In the genomic region with DNA sequence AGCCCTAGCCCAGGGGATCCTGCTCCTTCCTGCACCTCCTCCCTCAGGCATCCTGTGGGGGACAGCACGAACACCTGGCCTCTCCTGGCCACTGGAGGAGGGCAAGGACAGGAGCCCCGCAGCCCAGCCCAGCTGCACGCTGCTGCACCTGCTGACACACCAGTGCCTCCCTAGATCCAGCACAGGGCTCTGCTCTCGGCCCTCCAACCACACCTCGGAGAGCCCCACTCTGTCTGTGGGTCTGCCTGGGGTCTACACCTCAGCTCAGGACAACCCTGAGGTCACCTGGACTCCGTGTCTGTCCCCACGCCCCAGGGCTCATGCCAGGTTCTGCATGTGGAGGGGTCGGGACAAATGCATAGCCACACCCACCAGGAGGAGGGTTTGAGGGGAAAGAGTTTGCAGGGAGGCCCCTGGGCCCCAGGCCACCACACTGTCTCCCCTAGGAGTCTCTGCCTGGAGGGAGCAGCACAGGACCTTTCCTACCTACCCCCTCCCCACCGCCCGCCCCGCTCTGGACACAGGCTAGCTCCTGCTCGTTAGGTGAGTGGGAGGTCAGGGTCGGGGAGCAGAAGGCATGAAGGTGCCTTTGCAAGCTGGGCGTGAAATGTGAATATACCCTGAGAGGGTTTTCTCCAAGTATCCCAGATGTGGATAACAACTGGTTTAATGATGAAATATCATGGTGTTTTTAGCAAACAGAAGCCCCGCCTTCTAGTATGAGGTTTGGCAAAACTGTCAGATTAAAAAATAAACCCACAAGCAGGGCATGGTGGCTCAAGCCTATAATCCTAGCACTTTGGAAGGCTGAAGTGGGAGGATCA, we compare ENCODE assay signal across 9 cellular contexts. TPM values are rescaled to one million over a fixed set of nuclear protein-coding genes. Genes with fewer than 3 reads are reported as not detected.
A peak's percentile ranks its signal among the peaks of the same experiment; 100 is the strongest.
DNase-seq lines count a peak whose midpoint lies in the region; ATAC-seq and TF ChIP-seq lines count a peak whose summit lies in the region.
"Had no signal": no experiment of that assay in that cellular context is flagged by ENCODE, and none has a peak within 500 bp of the region (broad histone marks: within the 10 kb centered on the region; RNA-seq: fewer than 3 reads in every experiment).

No MANE protein-coding gene starts in this region.

- H3K4me3 ChIP-seq in BLaER1 = no peak overlapping the region
- H3K4me3 ChIP-seq in lower lobe of right lung = no peak overlapping the region
- H3K4me3 ChIP-seq: SJSA1 had no signal

- peak overlapping the region; percentile 46 for H3K27ac Mint-ChIP-seq in activated T-helper 17 cell treated with anti-CD3 and anti-CD28 coated beads, Interleukin-2, amount 50 U/mL, for 72 hours

- no peaks in the 10 kb centered on the region for H3K27me3 Mint-ChIP-seq in activated T-helper 17 cell treated with anti-CD3 and anti-CD28 coated beads, Interleukin-2, amount 50 U/mL, for 72 hours

- H3K4me1 ChIP-seq in BLaER1 = peaks cover 75% of the 10 kb centered on the region
- peaks cover 16% of the 10 kb centered on the region for H3K4me1 ChIP-seq in lower lobe of right lung
- H3K4me1 ChIP-seq: SJSA1 had no signal

- DNase-seq in GM03348 (ENCODE audit: low spot score) (peak; percentile 61), lower lobe of right lung (peak; percentile 44), cerebellum (ENCODE audit: low spot score) (no peak), cerebellar nuclear complex (lab: John Stamatoyannopoulos, UW) (no peak), NCI-H1105 treated with DMSO at 0.1 percent for 48 hours (lab: John Stamatoyannopoulos, UW) (no peak)
- DNase-seq: GF-D8 had no signal

- H4K20me1 ChIP-seq in BLaER1 = peaks cover 33% of the 10 kb centered on the region

- H3K4me2 ChIP-seq in BLaER1 = peak overlapping the region; percentile 78

- no peak overlapping the region for H3K9ac ChIP-seq in BLaER1

- H3K36me3 ChIP-seq in BLaER1 (no peaks in the 10 kb centered on the region), lower lobe of right lung (no peaks in the 10 kb centered on the region)
- H3K36me3 ChIP-seq: SJSA1 had no signal

- intact Hi-C loops in lower lobe of right lung (cut with DNase I) = loop anchor here (5.0 kb wide), 1 partner anchor 62 kb away; no protein-coding TSS in a partner anchor

- H3K9me3 ChIP-seq in BLaER1 (no peaks in the 10 kb centered on the region), lower lobe of right lung (no peaks in the 10 kb centered on the region)
- H3K9me3 ChIP-seq: SJSA1 had no signal

- peak; percentile 21 for ATAC-seq in activated T-helper 17 cell treated with anti-CD3 and anti-CD28 coated beads, Interleukin-2, amount 50 U/mL, for 72 hours (replicated peaks)
- ATAC-seq in lower lobe of right lung = peak in 1 of 2 donors; percentile 1

- H3K27me3 ChIP-seq in BLaER1 = peaks cover 26% of the 10 kb centered on the region
- no peaks in the 10 kb centered on the region for H3K27me3 ChIP-seq in lower lobe of right lung (ENCODE audit: low read depth)
- H3K27me3 ChIP-seq: SJSA1 had no signal

- no peak for TF ChIP-seq CTCF in lower lobe of right lung (IDR thresholded peaks at IDR 0.05)

- H3K36me3 Mint-ChIP-seq in activated T-helper 17 cell treated with anti-CD3 and anti-CD28 coated beads, Interleukin-2, amount 50 U/mL, for 72 hours (ENCODE audit: low read depth) = peaks cover 7% of the 10 kb centered on the region

- H3K4me1 Mint-ChIP-seq in activated T-helper 17 cell treated with anti-CD3 and anti-CD28 coated beads, Interleukin-2, amount 50 U/mL, for 72 hours = no peaks in the 10 kb centered on the region

- H3K27ac ChIP-seq in BLaER1 (no peak overlapping the region), lower lobe of right lung (no peak overlapping the region)
- H3K27ac ChIP-seq: SJSA1 had no signal

- H3K4me3 Mint-ChIP-seq in activated T-helper 17 cell treated with anti-CD3 and anti-CD28 coated beads, Interleukin-2, amount 50 U/mL, for 72 hours = no peak overlapping the region

- H3K9me3 Mint-ChIP-seq in activated T-helper 17 cell treated with anti-CD3 and anti-CD28 coated beads, Interleukin-2, amount 50 U/mL, for 72 hours = peaks cover 6% of the 10 kb centered on the region

RNA-seq across cellular contexts. Expression of a gene that starts 7.2 kb away (rescaled TPM):
- 1 to 10 TPM; 1.5 to 3.1 TPM for total RNA-seq in activated T-helper 17 cell treated with anti-CD3 and anti-CD28 coated beads, Interleukin-2, amount 50 U/mL, for 72 hours
- total RNA-seq in lower lobe of right lung (25.2 TPM), cerebellum (4.7 TPM)

RNA-seq across cellular contexts. Expression of a gene that starts 57.9 kb away (rescaled TPM):
- 1 to 10 TPM; 4.5 to 6.3 TPM for total RNA-seq in activated T-helper 17 cell treated with anti-CD3 and anti-CD28 coated beads, Interleukin-2, amount 50 U/mL, for 72 hours
- total RNA-seq in lower lobe of right lung = 15.5 TPM
- 16.6 TPM for total RNA-seq in cerebellum

Comparison
In these comparisons a context has a peak if more than half of its experiments do, and no peak if none do; other contexts are left out.
1. DNase-seq: peak in GM03348 (single experiment) and lower lobe of right lung (single experiment); none in cerebellum (single experiment), cerebellar nuclear complex (0 of 2) and NCI-H1105 treated with DMSO at 0.1 percent for 48 hours (single experiment).